Comparison of ENCODE assay signal across 19 cellular contexts in genomic region chr3:66438045-66438444, GRCh38.
"Had no signal": no experiment of that assay in that cellular context is flagged by ENCODE, and none has a peak within 500 bp of the region (broad histone marks: within the 10 kb centered on the region; RNA-seq: fewer than 3 reads in every experiment).

No MANE protein-coding gene starts in this region.

- H3K27me3 ChIP-seq: spleen had no signal

- H3K27me3 Mint-ChIP-seq: activated CD4-positive, alpha-beta T cell treated with anti-CD3 and anti-CD28 coated beads, Interleukin-2, amount 10 ng/mL, durations not matched to agents 24 days and 14 days; stimulated activated naive B cell treated with anti-CD40 and anti-IgM and Interleukin-4, amounts not matched to agents 10 μg/mL and 1 μg/mL and 100 μg/mL, for 72 hours had no signal

- FAIRE-seq: endometrium, frontal cortex had no signal

- H3K4me3 ChIP-seq: left ventricle myocardium inferior, SK-N-MC, spleen had no signal

- H3K4me3 Mint-ChIP-seq: activated CD4-positive, alpha-beta T cell treated with anti-CD3 and anti-CD28 coated beads, Interleukin-2, amount 10 ng/mL, durations not matched to agents 24 days and 14 days; stimulated activated naive B cell treated with anti-CD40 and anti-IgM and Interleukin-4, amounts not matched to agents 10 μg/mL and 1 μg/mL and 100 μg/mL, for 72 hours had no signal

- ATAC-seq: sciatic nerve; stimulated activated naive B cell treated with anti-CD40 and anti-IgM and Interleukin-4, amounts not matched to agents 10 μg/mL and 1 μg/mL and 100 μg/mL, for 72 hours had no signal

- DNase-seq: activated CD4-positive, alpha-beta T cell treated with anti-CD3 and anti-CD28 coated beads, Interleukin-2, amount 10 ng/mL, durations not matched to agents 24 days and 14 days; activated CD8-positive, alpha-beta memory T cell treated with anti-CD3 and anti-CD28 coated beads for 24 hours; activated CD8-positive, alpha-beta memory T cell treated with anti-CD3 and anti-CD28 coated beads, Interleukin-2, amount 50 U/mL, for 48 hours; activated effector memory CD4-positive, alpha-beta T cell treated with anti-CD3 and anti-CD28 coated beads, Interleukin-2, amount 50 U/mL, for 16 hours; activated naive CD4-positive, alpha-beta T cell treated with anti-CD3 and anti-CD28 coated beads, Interleukin-2, amount 50 U/mL, for 16 hours; activated T-cell treated with anti-CD3 and anti-CD28 coated beads, Interleukin-2, amount 50 U/mL, for 48 hours; aorta; cortex of kidney; head of caudate nucleus; left ventricle myocardium inferior; spleen; stimulated activated CD4-positive, alpha-beta T cell treated with anti-CD3 and anti-CD28 coated beads, Interleukin-4, amount 100 ng/mL, for 4 hours; stimulated activated naive B cell treated with anti-CD40 and anti-IgM and Interleukin-4, amounts not matched to agents 10 μg/mL and 1 μg/mL and 100 μg/mL, for 72 hours; T1000; trophoblast cell had no signal

- H3K27ac ChIP-seq: SK-N-MC, spleen had no signal

- H3K27ac Mint-ChIP-seq: activated CD4-positive, alpha-beta T cell treated with anti-CD3 and anti-CD28 coated beads, Interleukin-2, amount 10 ng/mL, durations not matched to agents 24 days and 14 days; stimulated activated naive B cell treated with anti-CD40 and anti-IgM and Interleukin-4, amounts not matched to agents 10 μg/mL and 1 μg/mL and 100 μg/mL, for 72 hours had no signal

- H3K9me3 Mint-ChIP-seq: activated CD4-positive, alpha-beta T cell treated with anti-CD3 and anti-CD28 coated beads, Interleukin-2, amount 10 ng/mL, durations not matched to agents 24 days and 14 days; stimulated activated naive B cell treated with anti-CD40 and anti-IgM and Interleukin-4, amounts not matched to agents 10 μg/mL and 1 μg/mL and 100 μg/mL, for 72 hours had no signal

- H3K9me3 ChIP-seq: left ventricle myocardium inferior, spleen had no signal

- H3K36me3 ChIP-seq: left ventricle myocardium inferior, spleen had no signal
